In genomic region chr2:127408004-127408806, GRCh38 we compare ENCODE assay signal across 8 cellular contexts. TPM values are rescaled to one million over a fixed set of nuclear protein-coding genes. Genes with fewer than 3 reads are reported as not detected.
DNase-seq lines count a peak whose midpoint lies in the region; ATAC-seq lines count a peak whose summit lies in the region.

No MANE protein-coding gene starts in this region.

- peak overlapping the region; percentile 85 for H3K27ac ChIP-seq in cingulate gyrus (ENCODE audit: low read depth, low read length)

- intact Hi-C loops in left colon (cut with DNase I, micrococcal nuclease), result no loop called here

- peak; percentile 88 to 91 for DNase-seq in NCI-H2081 (lab: John Stamatoyannopoulos, UW)
- DNase-seq in NCI-H2081 treated with DMSO at 0.1 percent for 48 hours (lab: John Stamatoyannopoulos, UW), result no peak
- peak; percentile 69 for DNase-seq in NCI-H345 treated with DMSO at 0.1 percent for 48 hours (lab: John Stamatoyannopoulos, UW; ENCODE audit: unreplicated experiment)
- peak; percentile 92 for DNase-seq in activated CD4-positive, alpha-beta T cell treated with anti-CD3 and anti-CD28 coated beads for 48 hours
- DNase-seq in left colon, result peak; percentile 91 to 93
- peak; percentile 85 for DNase-seq in stimulated activated CD4-positive, alpha-beta T cell treated with anti-CD3 and anti-CD28 coated beads, Interleukin-1b, Interleukin-23, amount 100 ng/mL, for 1 hour (ENCODE audit: low read depth in 2 of 2)

- ATAC-seq in HG03108 (IDR thresholded peaks at IDR 0.05; ENCODE audit: unreplicated experiment) (peak; percentile 67), left colon (peak; percentile 92)

RNA-seq across cellular contexts. Expression of gene PROC, which starts 10.0 kb away (rescaled TPM):
- 1 to 10 TPM; 2.9 to 3.6 TPM for total RNA-seq in left colon

RNA-seq across cellular contexts. Expression of gene MAP3K2, which starts 20.4 kb away (rescaled TPM):
- 10 to 100 TPM; 73.1 to 81.7 TPM for total RNA-seq in left colon
